Comparison of ENCODE assay signal across 14 cellular contexts in the genomic region with DNA sequence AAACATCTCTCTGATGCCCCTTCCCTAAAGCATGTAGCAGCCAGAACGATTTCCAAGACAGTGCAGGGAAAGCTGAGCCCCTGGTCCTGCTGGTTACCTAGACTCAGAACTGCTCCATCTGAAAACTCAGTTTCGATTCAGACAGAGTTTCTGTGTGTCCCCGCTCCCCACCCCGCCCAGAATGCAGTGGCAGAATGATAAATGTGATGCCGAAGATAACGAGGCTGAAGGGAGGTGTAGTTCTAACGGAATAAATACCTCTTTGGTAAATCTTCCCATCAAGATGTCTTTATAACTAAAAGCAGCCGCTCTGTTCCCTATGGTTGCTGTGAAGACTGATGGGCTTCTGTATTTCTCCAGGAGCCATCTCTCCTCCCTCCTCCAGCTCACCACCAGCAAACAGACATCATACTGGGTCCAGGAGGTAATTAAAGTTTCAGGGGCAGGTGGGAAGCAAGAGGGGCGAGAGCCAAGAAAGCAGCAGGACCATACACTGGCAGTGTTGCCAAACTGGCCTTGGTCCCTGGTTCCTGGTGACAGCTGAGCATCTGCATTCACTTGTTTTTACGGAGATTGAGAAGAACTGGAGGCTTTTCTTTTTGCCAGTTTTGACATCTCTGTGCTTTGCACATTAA.
"Had no signal": no experiment of that assay in that cellular context is flagged by ENCODE, and none has a peak within 500 bp of the region (broad histone marks: within the 10 kb centered on the region; RNA-seq: fewer than 3 reads in every experiment).

No MANE protein-coding gene starts in this region.

- H3K4me1 Mint-ChIP-seq: activated CD4-positive, alpha-beta memory T cell treated with anti-CD3 and anti-CD28 coated beads, Interleukin-2, amount 10 ng/mL, durations not matched to agents 7 days and 5 days; activated CD4-positive, alpha-beta T cell treated with anti-CD3 and anti-CD28 coated beads for 36 hours; activated naive CD4-positive, alpha-beta T cell treated with anti-CD3 and anti-CD28 coated beads, Interleukin-2, amount 10 ng/mL, durations not matched to agents 7 days and 5 days; activated naive CD8-positive, alpha-beta T cell treated with anti-CD3 and anti-CD28 coated beads for 36 hours; activated T-helper 17 cell treated with anti-CD3 and anti-CD28 coated beads, Interleukin-2, amount 50 U/mL, for 72 hours; T-cell had no signal

- H3K9me3 Mint-ChIP-seq: activated CD4-positive, alpha-beta memory T cell treated with anti-CD3 and anti-CD28 coated beads, Interleukin-2, amount 10 ng/mL, durations not matched to agents 7 days and 5 days; activated naive CD4-positive, alpha-beta T cell treated with anti-CD3 and anti-CD28 coated beads, Interleukin-2, amount 10 ng/mL, durations not matched to agents 7 days and 5 days; activated naive CD8-positive, alpha-beta T cell treated with anti-CD3 and anti-CD28 coated beads for 36 hours; T-cell had no signal

- ATAC-seq: activated CD4-positive, alpha-beta T cell treated with anti-CD3 and anti-CD28 coated beads for 36 hours; activated T-helper 17 cell treated with anti-CD3 and anti-CD28 coated beads, Interleukin-2, amount 50 U/mL, for 72 hours; T-cell had no signal

- H3K4me3 Mint-ChIP-seq: activated CD4-positive, alpha-beta memory T cell treated with anti-CD3 and anti-CD28 coated beads, Interleukin-2, amount 10 ng/mL, durations not matched to agents 7 days and 5 days; activated CD4-positive, alpha-beta T cell treated with anti-CD3 and anti-CD28 coated beads for 36 hours; activated naive CD4-positive, alpha-beta T cell treated with anti-CD3 and anti-CD28 coated beads, Interleukin-2, amount 10 ng/mL, durations not matched to agents 7 days and 5 days; activated naive CD8-positive, alpha-beta T cell treated with anti-CD3 and anti-CD28 coated beads for 36 hours; activated T-helper 17 cell treated with anti-CD3 and anti-CD28 coated beads, Interleukin-2, amount 50 U/mL, for 72 hours; T-cell had no signal

- H3K36me3 Mint-ChIP-seq: activated naive CD4-positive, alpha-beta T cell treated with anti-CD3 and anti-CD28 coated beads, Interleukin-2, amount 10 ng/mL, durations not matched to agents 7 days and 5 days; activated naive CD8-positive, alpha-beta T cell treated with anti-CD3 and anti-CD28 coated beads for 36 hours; T-cell had no signal

- DNase-seq: activated CD4-positive, alpha-beta memory T cell treated with anti-CD3 and anti-CD28 coated beads, Interleukin-2, amount 10 ng/mL, durations not matched to agents 7 days and 5 days; activated CD4-positive, alpha-beta T cell treated with anti-CD3 and anti-CD28 coated beads for 36 hours; activated CD4-positive, alpha-beta T cell treated with anti-CD3 and anti-CD28 coated beads, Interleukin-2, amount 50 U/mL, for 1 hour; activated gamma-delta T cell; activated naive CD4-positive, alpha-beta T cell treated with anti-CD3 and anti-CD28 coated beads, Interleukin-2, amount 10 ng/mL, durations not matched to agents 7 days and 5 days; activated naive CD8-positive, alpha-beta T cell treated with anti-CD3 and anti-CD28 coated beads for 36 hours; activated T-cell treated with anti-CD3 and anti-CD28 coated beads for 4 hours; activated T-cell treated with anti-CD3 and anti-CD28 coated beads, Interleukin-2, amount 50 U/mL, for 48 hours; NCI-H1417; NCI-H2081; NCI-H524 treated with DMSO at 0.1 percent for 48 hours; NCI-H748 treated with DMSO at 0.1 percent for 48 hours; T-cell had no signal

- H3K27ac Mint-ChIP-seq: activated CD4-positive, alpha-beta memory T cell treated with anti-CD3 and anti-CD28 coated beads, Interleukin-2, amount 10 ng/mL, durations not matched to agents 7 days and 5 days; activated CD4-positive, alpha-beta T cell treated with anti-CD3 and anti-CD28 coated beads for 36 hours; activated naive CD4-positive, alpha-beta T cell treated with anti-CD3 and anti-CD28 coated beads, Interleukin-2, amount 10 ng/mL, durations not matched to agents 7 days and 5 days; activated naive CD8-positive, alpha-beta T cell treated with anti-CD3 and anti-CD28 coated beads for 36 hours; activated T-helper 17 cell treated with anti-CD3 and anti-CD28 coated beads, Interleukin-2, amount 50 U/mL, for 72 hours; T-cell had no signal
